ENCODE assay signal across 15 cellular contexts in the genomic region with DNA sequence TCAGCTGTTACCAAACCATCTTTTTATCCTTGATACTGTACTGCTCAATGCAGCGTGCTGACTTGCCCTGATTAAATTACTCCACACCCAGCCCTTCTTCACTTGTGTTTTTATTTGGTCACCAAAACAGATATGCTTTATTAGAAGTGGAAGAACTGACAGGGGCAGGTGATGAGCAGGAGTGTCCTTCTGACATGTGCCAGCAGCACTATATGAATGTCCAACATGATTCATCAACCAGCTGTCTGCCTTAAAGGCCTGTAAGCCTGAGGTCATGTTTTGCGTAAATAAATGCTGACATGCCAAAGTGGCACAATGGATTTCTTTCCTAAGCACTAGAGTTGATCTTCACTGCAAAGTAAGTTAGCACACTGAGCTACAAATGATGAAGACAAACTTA. TPM values are rescaled to one million over a fixed set of nuclear protein-coding genes. Genes with fewer than 3 reads are reported as not detected.
DNase-seq lines count a peak whose midpoint lies in the region; ATAC-seq, FAIRE-seq and TF ChIP-seq lines count a peak whose summit lies in the region.
"Had no signal": no experiment of that assay in that cellular context is flagged by ENCODE, and none has a peak within 500 bp of the region (broad histone marks: within the 10 kb centered on the region; RNA-seq: fewer than 3 reads in every experiment).

No MANE protein-coding gene starts in this region.

- DNase-seq in HepG2 (ENCODE audit: low spot score): no peak
- DNase-seq in right lobe of liver: no peak
- peak; percentile 67 to 69 for DNase-seq in SHP77 (lab: John Stamatoyannopoulos, UW)
- no peak for DNase-seq in glutamatergic neuron
- DNase-seq in NCI-H187 (lab: John Stamatoyannopoulos, UW): no peak
- DNase-seq in tibial artery: no peak
- no peak for DNase-seq in GM10248 (ENCODE audit: extremely low spot score)
- DNase-seq: AML-193, NCI-H187 treated with DMSO at 0.1 percent for 48 hours, upper lobe of right lung had no signal

- H3K27ac ChIP-seq in HepG2 (ENCODE audit: extremely low read length, insufficient read depth, low read length) (no peak overlapping the region), right lobe of liver (no peak overlapping the region), tibial artery (no peak overlapping the region)
- H3K27ac ChIP-seq: prostate gland, upper lobe of right lung had no signal

- no peak for TF ChIP-seq POLR2A in HepG2 (IDR thresholded peaks at IDR 0.05; ENCODE audit: insufficient read depth in 1 of 2, low read depth in 2 of 2, low read length in 2 of 2)
- no peak for TF ChIP-seq POLR2A in right lobe of liver (IDR thresholded peaks at IDR 0.05)

- no peaks in the 10 kb centered on the region for H3K27me3 Mint-ChIP-seq in glutamatergic neuron (ENCODE audit: unreplicated experiment)

- H3K4me1 ChIP-seq in HepG2 (ENCODE audit: insufficient read depth, low read length) (no peaks in the 10 kb centered on the region), right lobe of liver (no peaks in the 10 kb centered on the region), tibial artery (no peaks in the 10 kb centered on the region)
- H3K4me1 ChIP-seq: prostate gland, upper lobe of right lung had no signal

- TF ChIP-seq RAD21 in HepG2 (CRISPR knock-in tag; IDR thresholded peaks at IDR 0.05): no peak

- TF ChIP-seq EP300 in HepG2 (IDR thresholded peaks at IDR 0.05; ENCODE audit: low read depth in 2 of 2, low read length in 2 of 2) (no peak), HepG2 (CRISPR knock-in tag; IDR thresholded peaks at IDR 0.05; ENCODE audit: borderline replicate concordance) (no peak)

- peak overlapping the region; percentile 91 for H3K27ac Mint-ChIP-seq in glutamatergic neuron (ENCODE audit: unreplicated experiment)
- H3K27ac Mint-ChIP-seq: T-helper 1 cell treated with Interleukin-12 subunit alpha and Interleukin-12 subunit beta and Interleukin-4 antibody, amounts not matched to agents 30 μg/mL and 1 μg/mL, for 36 hours had no signal

- no peak overlapping the region for H3K4me2 ChIP-seq in HepG2 (ENCODE audit: low read depth, low read length)

- H3K79me2 ChIP-seq in HepG2 (ENCODE audit: insufficient read depth, low read length): no peaks in the 10 kb centered on the region

- no peak overlapping the region for H2AFZ ChIP-seq in HepG2 (ENCODE audit: low read length)

- no peak for FAIRE-seq in HepG2 (lab: Jason Lieb, UNC)

- in situ Hi-C loops in HepG2 (cut with HindIII; ENCODE audit: extremely low pct_ligation_motif_present, low pct_unique_long_range_greater_than_20kb): no loop called here

- ATAC-seq in HepG2: no peak
- ATAC-seq in right lobe of liver: no peak
- no peak for ATAC-seq in HG02885 (IDR thresholded peaks at IDR 0.05; ENCODE audit: poor library complexity, unreplicated experiment)
- ATAC-seq: upper lobe of right lung had no signal

- intact Hi-C loops in HepG2 (cut with micrococcal nuclease; ENCODE audit: unreplicated experiment): no loop called here
- intact Hi-C loops in right lobe of liver (cut with DNase I): no loop called here
- intact Hi-C loops in tibial artery (cut with DNase I; ENCODE audit: low total_unique reads): no loop called here

- no peaks in the 10 kb centered on the region for H3K9me3 ChIP-seq in HepG2 (ENCODE audit: low read length)
- no peaks in the 10 kb centered on the region for H3K9me3 ChIP-seq in right lobe of liver
- no peaks in the 10 kb centered on the region for H3K9me3 ChIP-seq in tibial artery
- H3K9me3 ChIP-seq: prostate gland, upper lobe of right lung had no signal

- H3K4me3 Mint-ChIP-seq in glutamatergic neuron (ENCODE audit: unreplicated experiment): peak overlapping the region; percentile 40
- H3K4me3 Mint-ChIP-seq: T-helper 1 cell treated with Interleukin-12 subunit alpha and Interleukin-12 subunit beta and Interleukin-4 antibody, amounts not matched to agents 30 μg/mL and 1 μg/mL, for 36 hours had no signal

- no peak for TF ChIP-seq CTCF in HepG2 (CRISPR knock-in tag; IDR thresholded peaks at IDR 0.05)
- no peak for TF ChIP-seq CTCF in right lobe of liver (IDR thresholded peaks at IDR 0.05)
- TF ChIP-seq CTCF in glutamatergic neuron (IDR thresholded peaks at IDR 0.05; ENCODE audit: partially characterized antibody, unreplicated experiment): no peak
- no peak for TF ChIP-seq CTCF in tibial artery (IDR thresholded peaks at IDR 0.05)
- TF ChIP-seq CTCF in GM10248 (IDR thresholded peaks at IDR 0.05; ENCODE audit: control extremely low read depth, extremely low read depth, low read depth, missing control alignments): no peak

- WGBS in HepG2 (ENCODE audit: low lambda C conversion rate): 22% methylated on average over 2 of the region's 2 CpGs
- 58% methylated on average over 2 of the region's 2 CpGs for WGBS in right lobe of liver (ENCODE audit: insufficient coverage, low coverage, low lambda C conversion rate, missing lambda C conversion rate)

- H3K27me3 ChIP-seq in HepG2 (ENCODE audit: control insufficient read depth in 1 of 2, insufficient read depth in 2 of 2, low read length in 2 of 2): 0 out of 5 replicates have a peak, but pooled peaks cover 0 to 1% of the 10 kb centered on the region in 2 experiments
- no peaks in the 10 kb centered on the region for H3K27me3 ChIP-seq in right lobe of liver
- H3K27me3 ChIP-seq in tibial artery: no peaks in the 10 kb centered on the region
- H3K27me3 ChIP-seq: upper lobe of right lung had no signal

- H3K36me3 Mint-ChIP-seq in glutamatergic neuron (ENCODE audit: unreplicated experiment): no peaks in the 10 kb centered on the region

- H3K36me3 ChIP-seq in HepG2 (replicated peaks in 1 of 2; ENCODE audit: control insufficient read depth in 1 of 2, insufficient read depth in 2 of 2, low read length in 2 of 2) (no peaks in the 10 kb centered on the region), right lobe of liver (no peaks in the 10 kb centered on the region), tibial artery (peaks cover 0 to 7% (median 3%) of the 10 kb centered on the region in 3 donors)
- H3K36me3 ChIP-seq: prostate gland, upper lobe of right lung had no signal

- peaks cover 2% of the 10 kb centered on the region for H3K9me3 Mint-ChIP-seq in glutamatergic neuron (ENCODE audit: unreplicated experiment)
- H3K9me3 Mint-ChIP-seq: T-helper 1 cell treated with Interleukin-12 subunit alpha and Interleukin-12 subunit beta and Interleukin-4 antibody, amounts not matched to agents 30 μg/mL and 1 μg/mL, for 36 hours had no signal

- H3K4me1 Mint-ChIP-seq in glutamatergic neuron (ENCODE audit: low read depth, unreplicated experiment): peaks cover 32% of the 10 kb centered on the region

- no peak overlapping the region for H3K9ac ChIP-seq in HepG2 (ENCODE audit: insufficient read depth, low read depth, low read length)

- no peaks in the 10 kb centered on the region for H4K20me1 ChIP-seq in HepG2 (ENCODE audit: insufficient read depth, low read length)

- BruUV-seq in HepG2 (replicated peaks; lab: Mats Ljungman, UMichigan): no TSS peak

- POLR2A ChIA-PET in HepG2 (lab: Yijun Ruan, JAX): no interaction called here
- POLR2A ChIA-PET in GM10248 (lab: Yijun Ruan, JAX): no interaction called here

- H3K4me3 ChIP-seq in HepG2 (replicated peaks in 1 of 3; ENCODE audit: insufficient read depth in 1 of 3, low read depth in 2 of 3, low read length in 3 of 3) (no peak overlapping the region), right lobe of liver (no peak overlapping the region), tibial artery (no peak overlapping the region)
- H3K4me3 ChIP-seq: prostate gland, upper lobe of right lung had no signal

- CTCF ChIA-PET in HepG2 (lab: Yijun Ruan, JAX; ENCODE audit: low intra/inter-chr PET ratio, low total read pairs): no interaction called here
- CTCF ChIA-PET in GM10248 (lab: Yijun Ruan, JAX): interaction anchor here (0.8 to 1.4 kb wide), 2 partner anchors 11 to 96 kb away, joined by 3 to 6 read pairs; no protein-coding TSS in a partner anchor

TF ChIP-seq in HepG2, 621 proteins besides CTCF, POLR2A, EP300 and RAD21 (continues in another document):
- TF ChIP-seq NFKB2 (CRISPR knock-in tag; IDR thresholded peaks at IDR 0.05; ENCODE audit: borderline replicate concordance) (no peak), MAFF (IDR thresholded peaks at IDR 0.05; ENCODE audit: low read depth, low read length) (peak; percentile 62), ZNF414 (CRISPR knock-in tag; IDR thresholded peaks at IDR 0.05) (no peak), SMARCC2 (IDR thresholded peaks at IDR 0.05) (no peak), ZNF431 (CRISPR knock-in tag; IDR thresholded peaks at IDR 0.05; ENCODE audit: borderline replicate concordance, low read depth) (no peak)

RNA-seq across cellular contexts. Expression of gene POPDC3, which starts 15.4 kb away (rescaled TPM):
- total RNA-seq in HepG2 (2016; rRNA removed; fragmentation: Illumina TruSeq; extraction: Trizol): 0.20 TPM in 1 of 2 replicates, not detected in the other
- 0.30 TPM in 1 of 2 replicates, not detected in the other for total RNA-seq in HepG2 (2016; cell fraction: cytosol; rRNA removed; fragmentation: Illumina TruSeq; extraction: Trizol; ENCODE audit: low read depth)
- not detected in 2 replicates for total RNA-seq in HepG2 (2016; cell fraction: insoluble cytoplasmic fraction; rRNA removed; fragmentation: Illumina TruSeq; extraction: Trizol)
- 0.17 and 0.40 TPM in 2 replicates for total RNA-seq in HepG2 (2016; cell fraction: membrane; rRNA removed; fragmentation: Illumina TruSeq; extraction: Trizol)
- total RNA-seq in HepG2 (2016; cell fraction: nucleus; rRNA removed; fragmentation: Illumina TruSeq; extraction: Trizol): not detected in 2 replicates
- polyA plus RNA-seq in HepG2 (2011; rRNA removed): 0.18 TPM in 1 of 2 replicates, not detected in the other
- polyA plus RNA-seq in HepG2 (2011; cell fraction: cytosol; rRNA removed): 0.09 TPM in 1 of 2 replicates, not detected in the other
- polyA plus RNA-seq in HepG2 (2011; cell fraction: nucleus; rRNA removed): not detected in 2 replicates
- not detected in 2 replicates for polyA plus RNA-seq in HepG2 (2012)
- 0.34 and 0.44 TPM in 2 replicates for polyA plus RNA-seq in HepG2 (2016; cell fraction: cytosol; fragmentation: Illumina TruSeq; extraction: Trizol; ENCODE audit: low read depth)
- 0.40 TPM in 1 of 2 replicates, not detected in the other for polyA plus RNA-seq in HepG2 (2016; cell fraction: insoluble cytoplasmic fraction; fragmentation: Illumina TruSeq; extraction: Trizol; ENCODE audit: low read depth)
- polyA plus RNA-seq in HepG2 (2016; cell fraction: membrane; fragmentation: Illumina TruSeq; extraction: Trizol; ENCODE audit: low read depth): 0.56 and 0.61 TPM in 2 replicates
- polyA plus RNA-seq in HepG2 (2016; cell fraction: nucleus; fragmentation: Illumina TruSeq; extraction: Trizol; ENCODE audit: insufficient read depth, low read depth): not detected in 2 replicates
- 0.50 and 2.8 TPM in 2 replicates for polyA minus RNA-seq in HepG2 (2011; rRNA and poly(A)+ RNA removed; ENCODE audit: low replicate concordance)
- not detected in 2 replicates for polyA minus RNA-seq in HepG2 (2011; cell fraction: cytosol; rRNA and poly(A)+ RNA removed)
- polyA minus RNA-seq in HepG2 (2011; cell fraction: nucleus; rRNA and poly(A)+ RNA removed): not detected in 2 replicates
- total RNA-seq in right lobe of liver: not detected
- total RNA-seq in glutamatergic neuron (ENCODE audit: unreplicated experiment): 10.9 TPM
- total RNA-seq: activated CD8-positive, alpha-beta memory T cell treated with anti-CD3 and anti-CD28 coated beads for 36 hours; liver had no signal
- polyA plus RNA-seq: liver had no signal

Comparison
In these comparisons a context has a peak if more than half of its experiments do, and no peak if none do; other contexts are left out.
1. DNase-seq: peak in SHP77 (2 of 2); none in HepG2 (single experiment), right lobe of liver (0 of 3), glutamatergic neuron (single experiment), NCI-H187 (0 of 2), tibial artery (0 of 2) and GM10248 (single experiment).